1 cellular context compared by ENCODE assay signal in genomic region chr10:132709471-132709951, GRCh38.
TF ChIP-seq lines count a peak whose summit lies in the region.

No MANE protein-coding gene starts in this region.

TF ChIP-seq in HepG2, 621 proteins besides CTCF, POLR2A, EP300 and RAD21:
- TF ChIP-seq ZNF432 (CRISPR knock-in tag; IDR thresholded peaks at IDR 0.05; ENCODE audit: borderline replicate concordance): no peak
- TF ChIP-seq RFXAP (CRISPR knock-in tag; IDR thresholded peaks at IDR 0.05; ENCODE audit: borderline replicate concordance): no peak
- TF ChIP-seq GLI4 (CRISPR knock-in tag; IDR thresholded peaks at IDR 0.05; ENCODE audit: borderline replicate concordance): no peak
- no peak for TF ChIP-seq ZNF292 (CRISPR knock-in tag; IDR thresholded peaks at IDR 0.05; ENCODE audit: borderline replicate concordance, low read depth)
